Comparison of ENCODE assay signal across 15 cellular contexts in the genomic region with DNA sequence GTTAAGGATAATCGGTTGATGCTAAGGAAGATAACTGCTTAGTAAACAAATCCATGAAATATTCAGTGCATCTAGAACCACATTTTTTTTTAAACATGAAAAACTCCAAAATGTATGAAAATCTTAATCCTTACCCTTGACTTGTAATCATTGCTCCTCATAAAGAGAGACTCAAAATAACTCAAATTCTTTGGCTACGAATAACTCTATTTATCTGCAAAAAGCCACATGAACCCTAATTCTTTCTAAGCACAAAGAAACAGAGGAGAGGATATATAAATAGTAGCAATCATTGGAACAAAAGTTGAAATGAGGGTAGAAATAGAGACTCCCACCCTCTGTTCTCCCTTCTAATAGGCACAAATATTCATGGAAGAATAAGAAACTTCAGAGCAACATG.
"Had no signal": no experiment of that assay in that cellular context is flagged by ENCODE, and none has a peak within 500 bp of the region (broad histone marks: within the 10 kb centered on the region; RNA-seq: fewer than 3 reads in every experiment).

No MANE protein-coding gene starts in this region.

- H3K27me3 ChIP-seq: esophagus muscularis mucosa, foreskin keratinocyte, testis had no signal

- H3K4me1 ChIP-seq: foreskin keratinocyte, testis had no signal

- H3K4me3 ChIP-seq: esophagus muscularis mucosa, mucosa of descending colon, testis had no signal

- H3K36me3 ChIP-seq: esophagus muscularis mucosa had no signal

- H3K9me3 ChIP-seq: esophagus muscularis mucosa, mucosa of descending colon, testis had no signal

- DNase-seq: activated B cell treated with CpG ODN at 0.5 μM for 24 hours; activated effector memory CD4-positive, alpha-beta T cell treated with Interleukin-2 at 50 U/mL for 16 hours; activated T-cell treated with anti-CD3 and anti-CD28 coated beads, Interleukin-2, amount 50 U/mL, for 1 hour; anterior cingulate cortex; foreskin keratinocyte; left colon; mucosa of descending colon; naive thymus-derived CD8-positive, alpha-beta T cell; occipital lobe; right cardiac atrium; stimulated activated CD4-positive, alpha-beta T cell treated with anti-CD3 and anti-CD28 coated beads, Interleukin-12 subunit alpha, Interleukin-12 subunit beta, amount 100 ng/mL, for 4 hours; stimulated activated naive CD8-positive, alpha-beta T cell treated with anti-CD3 and anti-CD28 coated beads, Interleukin-15, Interleukin-2, amounts not matched to agents 100 U/mL and 50 U/mL, for 24 hours; T-helper 17 cell; testis had no signal

- H3K27ac ChIP-seq: foreskin keratinocyte, testis had no signal

- ATAC-seq: foreskin keratinocyte; left colon; mucosa of descending colon; naive thymus-derived CD8-positive, alpha-beta T cell; right cardiac atrium; stimulated activated naive CD8-positive, alpha-beta T cell treated with anti-CD3 and anti-CD28 coated beads, Interleukin-15, Interleukin-2, amounts not matched to agents 100 U/mL and 50 U/mL, for 24 hours; T-helper 17 cell had no signal
